Comparison of ENCODE assay signal across 9 cellular contexts in the genomic region with DNA sequence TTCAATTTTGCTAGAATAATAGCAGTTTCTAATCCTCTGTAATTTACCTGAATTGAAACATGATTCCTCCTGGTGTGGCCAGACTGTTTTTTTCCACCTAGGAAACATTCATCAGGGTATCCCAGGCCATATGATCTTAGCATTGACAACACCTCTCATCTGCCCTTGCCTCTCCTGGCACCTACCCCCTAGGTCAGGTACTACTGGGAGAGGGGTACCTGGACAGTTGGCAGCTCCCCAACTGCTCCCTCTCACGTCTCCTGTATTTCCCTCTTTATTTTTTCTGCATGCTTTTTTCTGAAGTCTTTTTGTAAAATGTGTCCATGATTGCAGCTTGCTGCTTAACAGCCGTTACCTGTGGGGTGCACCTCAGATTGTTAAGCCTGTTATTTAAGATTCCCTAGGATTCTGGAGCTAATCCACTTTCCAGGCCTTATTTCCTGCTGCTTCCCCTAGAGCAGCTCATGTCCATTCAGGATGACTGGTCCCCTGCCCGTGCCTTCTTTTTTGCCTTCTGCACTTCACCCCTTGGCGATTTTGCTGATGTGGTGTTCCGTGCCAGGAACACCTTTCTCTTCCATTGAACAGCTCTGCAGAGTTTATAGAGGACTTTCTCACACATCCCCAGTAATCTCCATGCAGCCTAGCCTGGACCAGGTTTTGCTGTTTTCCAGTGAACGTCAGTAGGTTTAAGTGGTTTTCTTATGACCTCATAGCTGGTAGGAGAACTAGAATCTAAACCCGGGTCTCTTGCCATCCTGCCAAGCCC. TPM values are rescaled to one million over a fixed set of nuclear protein-coding genes. Genes with fewer than 3 reads are reported as not detected.
A peak's percentile ranks its signal among the peaks of the same experiment; 100 is the strongest.
DNase-seq lines count a peak whose midpoint lies in the region; ATAC-seq, FAIRE-seq and TF ChIP-seq lines count a peak whose summit lies in the region.
"Had no signal": no experiment of that assay in that cellular context is flagged by ENCODE, and none has a peak within 500 bp of the region (broad histone marks: within the 10 kb centered on the region; RNA-seq: fewer than 3 reads in every experiment).

No MANE protein-coding gene starts in this region.

- ATAC-seq in heart left ventricle (peak; percentile 35 to 66 (median 50)), SK-N-SH treated with all-trans-retinoic acid at 6 μM for 48 hours (peak; percentile 52), HG02798 (IDR thresholded peaks at IDR 0.05; ENCODE audit: poor library complexity, unreplicated experiment) (no peak)

- no peaks in the 10 kb centered on the region for H3K27me3 ChIP-seq in heart left ventricle
- H3K27me3 ChIP-seq in right atrium auricular region, result no peaks in the 10 kb centered on the region
- no peaks in the 10 kb centered on the region for H3K27me3 ChIP-seq in iPS-15b (ENCODE audit: control insufficient read depth, insufficient read depth, low read length)

- H3K4me3 ChIP-seq in heart left ventricle (no peak overlapping the region), right atrium auricular region (no peak overlapping the region), iPS-15b (ENCODE audit: low read depth, low read length) (peak overlapping the region; percentile 9)

- no peak for FAIRE-seq in GM12892 (lab: Jason Lieb, UNC)

- no peak for DNase-seq in heart left ventricle
- DNase-seq in right atrium auricular region (ENCODE audit: low spot score), result no peak
- DNase-seq in activated naive CD4-positive, alpha-beta T cell treated with Interleukin-2 at 50 U/mL for 16 hours, result no peak
- DNase-seq in NCI-H1694 treated with DMSO at 0.1 percent for 48 hours (lab: John Stamatoyannopoulos, UW), result no peak
- DNase-seq in GM12892 (ENCODE audit: insufficient read length), result no peak
- DNase-seq: hypothalamus had no signal

- TF ChIP-seq POLR2A in heart left ventricle (IDR thresholded peaks at IDR 0.05) (no peak), GM12892 (IDR thresholded peaks at IDR 0.05; ENCODE audit: low read depth, low read length) (no peak)

- no peak for TF ChIP-seq CTCF in heart left ventricle (IDR thresholded peaks at IDR 0.05)
- TF ChIP-seq CTCF in right atrium auricular region (IDR thresholded peaks at IDR 0.05), result no peak

- peak overlapping the region; percentile 32 for H3K9ac ChIP-seq in iPS-15b (ENCODE audit: low read depth, low read length)

- H3K4me1 ChIP-seq in heart left ventricle (peaks cover 0 to 14% (median 4%) of the 10 kb centered on the region in 12 donors), right atrium auricular region (peaks cover 0 to 14% of the 10 kb centered on the region in 2 donors), iPS-15b (ENCODE audit: control insufficient read depth, insufficient read depth, low read length) (peaks cover 10% of the 10 kb centered on the region)

- WGBS in heart left ventricle, 4 donors, result 18 to 30% (median 23%) methylated on average over 7 of the region's 7 CpGs

- no peak overlapping the region for H3K27ac ChIP-seq in heart left ventricle
- no peak overlapping the region for H3K27ac ChIP-seq in right atrium auricular region

- intact Hi-C loops in heart left ventricle (cut with DNase I), result no loop called here

- H3K9me3 ChIP-seq in heart left ventricle (no peaks in the 10 kb centered on the region), right atrium auricular region (no peaks in the 10 kb centered on the region), iPS-15b (ENCODE audit: control insufficient read depth, insufficient read depth, low read length) (no peaks in the 10 kb centered on the region)

- no peaks in the 10 kb centered on the region for H3K36me3 ChIP-seq in heart left ventricle
- no peaks in the 10 kb centered on the region for H3K36me3 ChIP-seq in right atrium auricular region
- no peaks in the 10 kb centered on the region for H3K36me3 ChIP-seq in iPS-15b (ENCODE audit: control insufficient read depth, insufficient read depth, low read length)

TF ChIP-seq in SK-N-SH treated with all-trans-retinoic acid at 6 μM for 48 hours, 23 proteins besides CTCF, POLR2A, EP300 and RAD21:
- TF ChIP-seq PPARA (CRISPR knock-in tag; IDR thresholded peaks at IDR 0.05; ENCODE audit: borderline replicate concordance) (no peak), TOX (CRISPR knock-in tag; IDR thresholded peaks at IDR 0.05; ENCODE audit: borderline replicate concordance) (no peak), ZNF8 (CRISPR knock-in tag; IDR thresholded peaks at IDR 0.05) (no peak), ZC3H10 (CRISPR knock-in tag; IDR thresholded peaks at IDR 0.05) (no peak)
- TF ChIP-seq, protein P1, sequence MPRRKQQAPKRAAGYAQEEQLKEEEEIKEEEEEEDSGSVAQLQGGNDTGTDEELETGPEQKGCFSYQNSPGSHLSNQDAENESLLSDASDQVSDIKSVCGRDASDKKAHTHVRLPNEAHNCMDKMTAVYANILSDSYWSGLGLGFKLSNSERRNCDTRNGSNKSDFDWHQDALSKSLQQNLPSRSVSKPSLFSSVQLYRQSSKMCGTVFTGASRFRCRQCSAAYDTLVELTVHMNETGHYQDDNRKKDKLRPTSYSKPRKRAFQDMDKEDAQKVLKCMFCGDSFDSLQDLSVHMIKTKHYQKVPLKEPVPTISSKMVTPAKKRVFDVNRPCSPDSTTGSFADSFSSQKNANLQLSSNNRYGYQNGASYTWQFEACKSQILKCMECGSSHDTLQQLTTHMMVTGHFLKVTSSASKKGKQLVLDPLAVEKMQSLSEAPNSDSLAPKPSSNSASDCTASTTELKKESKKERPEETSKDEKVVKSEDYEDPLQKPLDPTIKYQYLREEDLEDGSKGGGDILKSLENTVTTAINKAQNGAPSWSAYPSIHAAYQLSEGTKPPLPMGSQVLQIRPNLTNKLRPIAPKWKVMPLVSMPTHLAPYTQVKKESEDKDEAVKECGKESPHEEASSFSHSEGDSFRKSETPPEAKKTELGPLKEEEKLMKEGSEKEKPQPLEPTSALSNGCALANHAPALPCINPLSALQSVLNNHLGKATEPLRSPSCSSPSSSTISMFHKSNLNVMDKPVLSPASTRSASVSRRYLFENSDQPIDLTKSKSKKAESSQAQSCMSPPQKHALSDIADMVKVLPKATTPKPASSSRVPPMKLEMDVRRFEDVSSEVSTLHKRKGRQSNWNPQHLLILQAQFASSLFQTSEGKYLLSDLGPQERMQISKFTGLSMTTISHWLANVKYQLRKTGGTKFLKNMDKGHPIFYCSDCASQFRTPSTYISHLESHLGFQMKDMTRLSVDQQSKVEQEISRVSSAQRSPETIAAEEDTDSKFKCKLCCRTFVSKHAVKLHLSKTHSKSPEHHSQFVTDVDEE (CRISPR knock-in tag; IDR thresholded peaks at IDR 0.05), result no peak

RNA-seq across cellular contexts. Expression of a gene that starts 33.6 kb away (rescaled TPM):
- total RNA-seq in heart left ventricle, result 10 to 100 TPM in 1 of 9 donors, 1 to 10 TPM in 8; 3.2 to 10.3 (median 4.1) TPM
- polyA plus RNA-seq in heart left ventricle, result 1 to 10 TPM in 1 of 2 donors, under 1 TPM in 1; 0.95 to 3.0 TPM
- 1 to 10 TPM; 5.0 to 5.7 TPM for total RNA-seq in right atrium auricular region
- 3.1 TPM for polyA plus RNA-seq in GM12892 (2012; ENCODE audit: missing spikeins)
